Comparison of ENCODE assay signal across 1 cellular context in the genomic region with DNA sequence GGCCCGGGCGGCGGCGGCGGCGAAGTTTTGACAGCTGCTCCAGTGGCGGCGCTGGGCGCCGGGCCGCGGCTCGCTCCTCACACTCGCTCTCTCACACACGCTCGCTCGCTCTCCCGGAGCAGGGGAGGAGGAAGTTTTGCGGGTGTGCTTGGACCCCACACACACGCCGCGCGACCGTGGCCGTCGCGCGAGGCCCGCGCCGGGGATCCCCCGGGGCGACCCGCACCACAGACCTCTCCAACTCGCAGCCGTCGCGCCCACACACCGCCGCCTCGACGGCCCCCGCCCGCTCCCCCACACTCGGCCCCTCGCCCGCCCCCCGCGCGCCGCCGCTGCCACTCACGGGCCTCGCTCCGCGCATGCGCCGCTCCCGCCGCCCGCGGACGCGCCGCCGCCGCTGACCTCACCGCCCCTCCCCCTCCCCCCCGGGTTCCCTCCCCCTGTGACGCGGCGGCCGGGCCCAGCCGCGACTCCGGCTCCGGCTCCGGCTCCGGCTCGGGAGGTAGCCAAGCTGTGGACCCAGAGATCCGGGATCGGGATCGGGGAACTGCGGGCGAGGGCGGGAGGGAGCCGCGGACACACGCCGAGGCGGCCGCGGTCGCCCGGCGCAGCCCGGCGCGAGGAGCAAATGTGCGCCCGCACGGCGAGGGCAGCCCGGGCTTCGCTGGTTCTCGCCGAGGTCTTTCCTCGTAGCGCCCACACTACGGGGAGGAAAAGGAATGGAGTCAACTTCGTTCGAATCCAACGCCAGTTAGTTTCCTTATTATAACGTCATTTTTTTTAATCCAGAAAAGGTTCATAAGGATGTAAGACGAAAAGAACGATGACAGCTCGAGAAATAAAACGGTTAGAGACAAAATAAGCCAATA.
TF ChIP-seq lines count a peak whose summit lies in the region.

No MANE protein-coding gene starts in this region.

TF ChIP-seq in GM12878, 131 proteins besides CTCF, POLR2A, EP300 and RAD21 (continued from another document and continues in another):
- TF ChIP-seq, protein P1, sequence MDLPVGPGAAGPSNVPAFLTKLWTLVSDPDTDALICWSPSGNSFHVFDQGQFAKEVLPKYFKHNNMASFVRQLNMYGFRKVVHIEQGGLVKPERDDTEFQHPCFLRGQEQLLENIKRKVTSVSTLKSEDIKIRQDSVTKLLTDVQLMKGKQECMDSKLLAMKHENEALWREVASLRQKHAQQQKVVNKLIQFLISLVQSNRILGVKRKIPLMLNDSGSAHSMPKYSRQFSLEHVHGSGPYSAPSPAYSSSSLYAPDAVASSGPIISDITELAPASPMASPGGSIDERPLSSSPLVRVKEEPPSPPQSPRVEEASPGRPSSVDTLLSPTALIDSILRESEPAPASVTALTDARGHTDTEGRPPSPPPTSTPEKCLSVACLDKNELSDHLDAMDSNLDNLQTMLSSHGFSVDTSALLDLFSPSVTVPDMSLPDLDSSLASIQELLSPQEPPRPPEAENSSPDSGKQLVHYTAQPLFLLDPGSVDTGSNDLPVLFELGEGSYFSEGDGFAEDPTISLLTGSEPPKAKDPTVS (IDR thresholded peaks at IDR 0.05; ENCODE audit: low read depth, low read length): no peak
- no peak for TF ChIP-seq ASH2L (IDR thresholded peaks at IDR 0.05; ENCODE audit: borderline replicate concordance, low read depth)
- peak; percentile 83 for TF ChIP-seq CREM (IDR thresholded peaks at IDR 0.05; ENCODE audit: low read depth)
- TF ChIP-seq POLR2AphosphoS2 (IDR thresholded peaks at IDR 0.05; ENCODE audit: low read depth, low read length): no peak
- no peak for TF ChIP-seq ZNF274 (IDR thresholded peaks at IDR 0.05; ENCODE audit: insufficient read depth, insufficient read length)
- no peak for TF ChIP-seq NR2C2 (IDR thresholded peaks at IDR 0.05; ENCODE audit: borderline replicate concordance, control insufficient read depth, insufficient read length, low read depth)
- TF ChIP-seq, protein P2, sequence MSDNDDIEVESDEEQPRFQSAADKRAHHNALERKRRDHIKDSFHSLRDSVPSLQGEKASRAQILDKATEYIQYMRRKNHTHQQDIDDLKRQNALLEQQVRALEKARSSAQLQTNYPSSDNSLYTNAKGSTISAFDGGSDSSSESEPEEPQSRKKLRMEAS (IDR thresholded peaks at IDR 0.05; ENCODE audit: low read depth, low read length): 0 out of 2 replicates have a peak, but pooled peaks have one; percentile 19
- no peak for TF ChIP-seq SUZ12 (IDR thresholded peaks at IDR 0.05; ENCODE audit: unreplicated experiment)
- TF ChIP-seq LARP7 (IDR thresholded peaks at IDR 0.05): no peak; the same call in 1 of the 2 replicates
- TF ChIP-seq, protein P3, sequence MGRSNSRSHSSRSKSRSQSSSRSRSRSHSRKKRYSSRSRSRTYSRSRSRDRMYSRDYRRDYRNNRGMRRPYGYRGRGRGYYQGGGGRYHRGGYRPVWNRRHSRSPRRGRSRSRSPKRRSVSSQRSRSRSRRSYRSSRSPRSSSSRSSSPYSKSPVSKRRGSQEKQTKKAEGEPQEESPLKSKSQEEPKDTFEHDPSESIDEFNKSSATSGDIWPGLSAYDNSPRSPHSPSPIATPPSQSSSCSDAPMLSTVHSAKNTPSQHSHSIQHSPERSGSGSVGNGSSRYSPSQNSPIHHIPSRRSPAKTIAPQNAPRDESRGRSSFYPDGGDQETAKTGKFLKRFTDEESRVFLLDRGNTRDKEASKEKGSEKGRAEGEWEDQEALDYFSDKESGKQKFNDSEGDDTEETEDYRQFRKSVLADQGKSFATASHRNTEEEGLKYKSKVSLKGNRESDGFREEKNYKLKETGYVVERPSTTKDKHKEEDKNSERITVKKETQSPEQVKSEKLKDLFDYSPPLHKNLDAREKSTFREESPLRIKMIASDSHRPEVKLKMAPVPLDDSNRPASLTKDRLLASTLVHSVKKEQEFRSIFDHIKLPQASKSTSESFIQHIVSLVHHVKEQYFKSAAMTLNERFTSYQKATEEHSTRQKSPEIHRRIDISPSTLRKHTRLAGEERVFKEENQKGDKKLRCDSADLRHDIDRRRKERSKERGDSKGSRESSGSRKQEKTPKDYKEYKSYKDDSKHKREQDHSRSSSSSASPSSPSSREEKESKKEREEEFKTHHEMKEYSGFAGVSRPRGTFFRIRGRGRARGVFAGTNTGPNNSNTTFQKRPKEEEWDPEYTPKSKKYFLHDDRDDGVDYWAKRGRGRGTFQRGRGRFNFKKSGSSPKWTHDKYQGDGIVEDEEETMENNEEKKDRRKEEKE (IDR thresholded peaks at IDR 0.05): no peak
- TF ChIP-seq BMI1 (IDR thresholded peaks at IDR 0.05; ENCODE audit: borderline replicate concordance): no peak
- TF ChIP-seq IKZF2 (IDR thresholded peaks at IDR 0.05): no peak
- TF ChIP-seq TARDBP (IDR thresholded peaks at IDR 0.05; ENCODE audit: borderline replicate concordance): no peak
- TF ChIP-seq SREBF1 (IDR thresholded peaks at IDR 0.05; ENCODE audit: low read length): no peak
- no peak for TF ChIP-seq CEBPB (IDR thresholded peaks at IDR 0.05; ENCODE audit: borderline replicate concordance in 1 of 2, low read depth in 2 of 2, low read length in 2 of 2)
- no peak for TF ChIP-seq STAT3 (IDR thresholded peaks at IDR 0.05; ENCODE audit: low read depth, low read length)
- TF ChIP-seq, protein P4, sequence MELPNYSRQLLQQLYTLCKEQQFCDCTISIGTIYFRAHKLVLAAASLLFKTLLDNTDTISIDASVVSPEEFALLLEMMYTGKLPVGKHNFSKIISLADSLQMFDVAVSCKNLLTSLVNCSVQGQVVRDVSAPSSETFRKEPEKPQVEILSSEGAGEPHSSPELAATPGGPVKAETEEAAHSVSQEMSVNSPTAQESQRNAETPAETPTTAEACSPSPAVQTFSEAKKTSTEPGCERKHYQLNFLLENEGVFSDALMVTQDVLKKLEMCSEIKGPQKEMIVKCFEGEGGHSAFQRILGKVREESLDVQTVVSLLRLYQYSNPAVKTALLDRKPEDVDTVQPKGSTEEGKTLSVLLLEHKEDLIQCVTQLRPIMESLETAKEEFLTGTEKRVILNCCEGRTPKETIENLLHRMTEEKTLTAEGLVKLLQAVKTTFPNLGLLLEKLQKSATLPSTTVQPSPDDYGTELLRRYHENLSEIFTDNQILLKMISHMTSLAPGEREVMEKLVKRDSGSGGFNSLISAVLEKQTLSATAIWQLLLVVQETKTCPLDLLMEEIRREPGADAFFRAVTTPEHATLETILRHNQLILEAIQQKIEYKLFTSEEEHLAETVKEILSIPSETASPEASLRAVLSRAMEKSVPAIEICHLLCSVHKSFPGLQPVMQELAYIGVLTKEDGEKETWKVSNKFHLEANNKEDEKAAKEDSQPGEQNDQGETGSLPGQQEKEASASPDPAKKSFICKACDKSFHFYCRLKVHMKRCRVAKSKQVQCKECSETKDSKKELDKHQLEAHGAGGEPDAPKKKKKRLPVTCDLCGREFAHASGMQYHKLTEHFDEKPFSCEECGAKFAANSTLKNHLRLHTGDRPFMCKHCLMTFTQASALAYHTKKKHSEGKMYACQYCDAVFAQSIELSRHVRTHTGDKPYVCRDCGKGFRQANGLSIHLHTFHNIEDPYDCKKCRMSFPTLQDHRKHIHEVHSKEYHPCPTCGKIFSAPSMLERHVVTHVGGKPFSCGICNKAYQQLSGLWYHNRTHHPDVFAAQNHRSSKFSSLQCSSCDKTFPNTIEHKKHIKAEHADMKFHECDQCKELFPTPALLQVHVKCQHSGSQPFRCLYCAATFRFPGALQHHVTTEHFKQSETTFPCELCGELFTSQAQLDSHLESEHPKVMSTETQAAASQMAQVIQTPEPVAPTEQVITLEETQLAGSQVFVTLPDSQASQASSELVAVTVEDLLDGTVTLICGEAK (IDR thresholded peaks at IDR 0.05; ENCODE audit: borderline replicate concordance): no peak
- no peak for TF ChIP-seq ZNF384 (IDR thresholded peaks at IDR 0.05; ENCODE audit: borderline replicate concordance, low read depth, low read length)
- TF ChIP-seq, protein P5, sequence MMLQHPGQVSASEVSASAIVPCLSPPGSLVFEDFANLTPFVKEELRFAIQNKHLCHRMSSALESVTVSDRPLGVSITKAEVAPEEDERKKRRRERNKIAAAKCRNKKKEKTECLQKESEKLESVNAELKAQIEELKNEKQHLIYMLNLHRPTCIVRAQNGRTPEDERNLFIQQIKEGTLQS (IDR thresholded peaks at IDR 0.05; ENCODE audit: borderline replicate concordance, extremely low read depth, low read depth, low read length): no peak
- TF ChIP-seq SMAD5 (IDR thresholded peaks at IDR 0.05; ENCODE audit: low read depth): no peak
- TF ChIP-seq EZH2 (IDR thresholded peaks at IDR 0.05; ENCODE audit: borderline replicate concordance, control insufficient read depth, low read depth, low read length): no peak
- no peak for TF ChIP-seq BRCA1 (IDR thresholded peaks at IDR 0.05; ENCODE audit: low read depth, low read length)
- no peak for TF ChIP-seq FOS (IDR thresholded peaks at IDR 0.05; ENCODE audit: borderline replicate concordance, extremely low read depth, insufficient read length)
- TF ChIP-seq, protein P6, sequence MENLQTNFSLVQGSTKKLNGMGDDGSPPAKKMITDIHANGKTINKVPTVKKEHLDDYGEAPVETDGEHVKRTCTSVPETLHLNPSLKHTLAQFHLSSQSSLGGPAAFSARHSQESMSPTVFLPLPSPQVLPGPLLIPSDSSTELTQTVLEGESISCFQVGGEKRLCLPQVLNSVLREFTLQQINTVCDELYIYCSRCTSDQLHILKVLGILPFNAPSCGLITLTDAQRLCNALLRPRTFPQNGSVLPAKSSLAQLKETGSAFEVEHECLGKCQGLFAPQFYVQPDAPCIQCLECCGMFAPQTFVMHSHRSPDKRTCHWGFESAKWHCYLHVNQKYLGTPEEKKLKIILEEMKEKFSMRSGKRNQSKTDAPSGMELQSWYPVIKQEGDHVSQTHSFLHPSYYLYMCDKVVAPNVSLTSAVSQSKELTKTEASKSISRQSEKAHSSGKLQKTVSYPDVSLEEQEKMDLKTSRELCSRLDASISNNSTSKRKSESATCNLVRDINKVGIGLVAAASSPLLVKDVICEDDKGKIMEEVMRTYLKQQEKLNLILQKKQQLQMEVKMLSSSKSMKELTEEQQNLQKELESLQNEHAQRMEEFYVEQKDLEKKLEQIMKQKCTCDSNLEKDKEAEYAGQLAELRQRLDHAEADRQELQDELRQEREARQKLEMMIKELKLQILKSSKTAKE (IDR thresholded peaks at IDR 0.05; ENCODE audit: low read depth, poor library complexity, severe bottlenecking): no peak
- TF ChIP-seq, protein P7, sequence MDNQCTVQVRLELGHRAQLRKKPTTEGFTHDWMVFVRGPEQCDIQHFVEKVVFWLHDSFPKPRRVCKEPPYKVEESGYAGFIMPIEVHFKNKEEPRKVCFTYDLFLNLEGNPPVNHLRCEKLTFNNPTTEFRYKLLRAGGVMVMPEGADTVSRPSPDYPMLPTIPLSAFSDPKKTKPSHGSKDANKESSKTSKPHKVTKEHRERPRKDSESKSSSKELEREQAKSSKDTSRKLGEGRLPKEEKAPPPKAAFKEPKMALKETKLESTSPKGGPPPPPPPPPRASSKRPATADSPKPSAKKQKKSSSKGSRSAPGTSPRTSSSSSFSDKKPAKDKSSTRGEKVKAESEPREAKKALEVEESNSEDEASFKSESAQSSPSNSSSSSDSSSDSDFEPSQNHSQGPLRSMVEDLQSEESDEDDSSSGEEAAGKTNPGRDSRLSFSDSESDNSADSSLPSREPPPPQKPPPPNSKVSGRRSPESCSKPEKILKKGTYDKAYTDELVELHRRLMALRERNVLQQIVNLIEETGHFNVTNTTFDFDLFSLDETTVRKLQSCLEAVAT (IDR thresholded peaks at IDR 0.05): no peak
- TF ChIP-seq ATF7 (IDR thresholded peaks at IDR 0.05; ENCODE audit: low read depth): no peak
- TF ChIP-seq, protein P8, sequence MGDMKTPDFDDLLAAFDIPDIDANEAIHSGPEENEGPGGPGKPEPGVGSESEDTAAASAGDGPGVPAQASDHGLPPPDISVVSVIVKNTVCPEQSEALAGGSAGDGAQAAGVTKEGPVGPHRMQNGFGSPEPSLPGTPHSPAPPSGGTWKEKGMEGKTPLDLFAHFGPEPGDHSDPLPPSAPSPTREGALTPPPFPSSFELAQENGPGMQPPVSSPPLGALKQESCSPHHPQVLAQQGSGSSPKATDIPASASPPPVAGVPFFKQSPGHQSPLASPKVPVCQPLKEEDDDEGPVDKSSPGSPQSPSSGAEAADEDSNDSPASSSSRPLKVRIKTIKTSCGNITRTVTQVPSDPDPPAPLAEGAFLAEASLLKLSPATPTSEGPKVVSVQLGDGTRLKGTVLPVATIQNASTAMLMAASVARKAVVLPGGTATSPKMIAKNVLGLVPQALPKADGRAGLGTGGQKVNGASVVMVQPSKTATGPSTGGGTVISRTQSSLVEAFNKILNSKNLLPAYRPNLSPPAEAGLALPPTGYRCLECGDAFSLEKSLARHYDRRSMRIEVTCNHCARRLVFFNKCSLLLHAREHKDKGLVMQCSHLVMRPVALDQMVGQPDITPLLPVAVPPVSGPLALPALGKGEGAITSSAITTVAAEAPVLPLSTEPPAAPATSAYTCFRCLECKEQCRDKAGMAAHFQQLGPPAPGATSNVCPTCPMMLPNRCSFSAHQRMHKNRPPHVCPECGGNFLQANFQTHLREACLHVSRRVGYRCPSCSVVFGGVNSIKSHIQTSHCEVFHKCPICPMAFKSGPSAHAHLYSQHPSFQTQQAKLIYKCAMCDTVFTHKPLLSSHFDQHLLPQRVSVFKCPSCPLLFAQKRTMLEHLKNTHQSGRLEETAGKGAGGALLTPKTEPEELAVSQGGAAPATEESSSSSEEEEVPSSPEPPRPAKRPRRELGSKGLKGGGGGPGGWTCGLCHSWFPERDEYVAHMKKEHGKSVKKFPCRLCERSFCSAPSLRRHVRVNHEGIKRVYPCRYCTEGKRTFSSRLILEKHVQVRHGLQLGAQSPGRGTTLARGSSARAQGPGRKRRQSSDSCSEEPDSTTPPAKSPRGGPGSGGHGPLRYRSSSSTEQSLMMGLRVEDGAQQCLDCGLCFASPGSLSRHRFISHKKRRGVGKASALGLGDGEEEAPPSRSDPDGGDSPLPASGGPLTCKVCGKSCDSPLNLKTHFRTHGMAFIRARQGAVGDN (IDR thresholded peaks at IDR 0.05): peak; percentile 49; the same call in 1 of the 2 replicates
- no peak for TF ChIP-seq MTA3 (IDR thresholded peaks at IDR 0.05; ENCODE audit: borderline replicate concordance, low read length)
